ENCODE assay signal across 9 cellular contexts in genomic region chr20:63895202-63895885, GRCh38. TPM values are rescaled to one million over a fixed set of nuclear protein-coding genes. Genes with fewer than 3 reads are reported as not detected.
DNase-seq lines count a peak whose midpoint lies in the region; ATAC-seq, FAIRE-seq and TF ChIP-seq lines count a peak whose summit lies in the region.
"Had no signal": no experiment of that assay in that cellular context is flagged by ENCODE, and none has a peak within 500 bp of the region (broad histone marks: within the 10 kb centered on the region; RNA-seq: fewer than 3 reads in every experiment).

No MANE protein-coding gene starts in this region.

- no peaks in the 10 kb centered on the region for H3K27me3 Mint-ChIP-seq in activated CD8-positive, alpha-beta T cell treated with anti-CD3 and anti-CD28 coated beads for 36 hours

- peak overlapping the region; percentile 88 for H3K4me3 Mint-ChIP-seq in activated CD8-positive, alpha-beta T cell treated with anti-CD3 and anti-CD28 coated beads for 36 hours

- H3K79me2 ChIP-seq in keratinocyte (ENCODE audit: control insufficient read depth, insufficient read depth, low read length) = peaks cover 47% of the 10 kb centered on the region

- FAIRE-seq in keratinocyte (lab: Jason Lieb, UNC) = no peak
- FAIRE-seq: TTC549 had no signal

- peak overlapping the region; percentile 74 for H3K9ac ChIP-seq in keratinocyte (ENCODE audit: control insufficient read depth, extremely low read depth, insufficient read depth, low read length)

- H3K4me1 Mint-ChIP-seq in activated CD8-positive, alpha-beta T cell treated with anti-CD3 and anti-CD28 coated beads for 36 hours (ENCODE audit: low read depth) = peaks cover 33% of the 10 kb centered on the region

- CTCF ChIA-PET in activated CD8-positive, alpha-beta T cell treated with anti-CD3 and anti-CD28 coated beads for 36 hours (lab: Charles Lee) = interaction anchor here (0.8 to 1.4 kb wide), 6 partner anchors 10 to 398 kb away, joined by 3 to 5 read pairs (median 4); partner anchors contain the start of gene TPD52L2

- no peaks in the 10 kb centered on the region for H3K9me3 ChIP-seq in keratinocyte (ENCODE audit: control insufficient read depth, low read depth, low read length)
- no peaks in the 10 kb centered on the region for H3K9me3 ChIP-seq in thoracic aorta

- H3K9me3 Mint-ChIP-seq in activated CD8-positive, alpha-beta T cell treated with anti-CD3 and anti-CD28 coated beads for 36 hours = no peaks in the 10 kb centered on the region

- no peaks in the 10 kb centered on the region for H3K9me1 ChIP-seq in keratinocyte (ENCODE audit: control insufficient read depth, extremely low read depth, insufficient read depth, low read length)

- H3K4me3 ChIP-seq in GM12864 (ENCODE audit: low read depth, low read length) = peak overlapping the region; percentile 68
- H3K4me3 ChIP-seq in keratinocyte (ENCODE audit: control insufficient read depth in 2 of 3, extremely low read depth in 1 of 3, insufficient read depth in 2 of 3, low read depth in 1 of 3, low read length in 3 of 3) = peak overlapping the region; percentile 53 to 81 (median 73)
- H3K4me3 ChIP-seq in thoracic aorta = peak overlapping the region; percentile 83

- ATAC-seq in HG02588 (IDR thresholded peaks at IDR 0.05; ENCODE audit: unreplicated experiment) (peak; percentile 13), thoracic aorta (ENCODE audit: insufficient number of reproducible peaks, low FRiP score, low read depth) (no peak)
- ATAC-seq in activated CD8-positive, alpha-beta T cell treated with anti-CD3 and anti-CD28 coated beads for 36 hours = no peak

- H3K27me3 ChIP-seq in keratinocyte (ENCODE audit: control insufficient read depth, extremely low read depth, insufficient read depth, low read length) (no peaks in the 10 kb centered on the region), thoracic aorta (replicated peaks; ENCODE audit: insufficient read depth) (no peaks in the 10 kb centered on the region)

- dilution Hi-C loops in keratinocyte (cut with MboI; ENCODE audit: extremely low pct_ligation_motif_present, low sequenced_read_pairs) = no loop called here

- peak overlapping the region; percentile 89 for H3K4me2 ChIP-seq in keratinocyte (ENCODE audit: control insufficient read depth, extremely low read depth, insufficient read depth, low read depth, low read length)

- POLR2A ChIA-PET in activated CD8-positive, alpha-beta T cell treated with anti-CD3 and anti-CD28 coated beads for 36 hours (lab: Charles Lee) = interaction anchor here (1.0 to 3.9 kb wide), 8 partner anchors 8 to 85 kb away, joined by 3 to 25 read pairs (median 4); partner anchors contain the start of gene TPD52L2

- H3K4me1 ChIP-seq in keratinocyte (ENCODE audit: control insufficient read depth, extremely low read depth, insufficient read depth, low read length) (peaks cover 18% of the 10 kb centered on the region), thoracic aorta (ENCODE audit: control insufficient read depth in 1 of 2, low read depth in 2 of 2) (peaks cover 12 to 27% of the 10 kb centered on the region in 2 donors)

- H3K27ac ChIP-seq in keratinocyte (ENCODE audit: control insufficient read depth, insufficient read depth, low read length) (peak overlapping the region; percentile 76), thoracic aorta (peak overlapping the region; percentile 50 to 72)

- intact Hi-C loops in activated CD8-positive, alpha-beta T cell treated with anti-CD3 and anti-CD28 coated beads for 36 hours (cut with micrococcal nuclease) = no loop called here
- intact Hi-C loops in head of caudate nucleus (cut with DNase I) = no loop called here

- peaks cover 22 to 29% of the 10 kb centered on the region in 2 experiments for H3K36me3 ChIP-seq in keratinocyte (ENCODE audit: control insufficient read depth in 2 of 2, extremely low read depth in 1 of 2, insufficient read depth in 2 of 2, low read length in 2 of 2)
- peaks cover 10% of the 10 kb centered on the region for H3K36me3 ChIP-seq in thoracic aorta

- TF ChIP-seq CTCF in GM12864 (IDR thresholded peaks at IDR 0.05; ENCODE audit: low read depth, low read length, missing control alignments) (no peak), keratinocyte (optimal IDR thresholded peaks at IDR 0.05 in 1 of 3, IDR thresholded peaks at IDR 0.05 in 1 of 3, conservative IDR thresholded peaks at IDR 0.05 in 1 of 3; ENCODE audit: extremely low read depth in 1 of 3, insufficient read depth in 2 of 3, low read length in 3 of 3) (no peak), thoracic aorta (IDR thresholded peaks at IDR 0.05) (no peak)
- no peak for TF ChIP-seq CTCF in activated CD8-positive, alpha-beta T cell treated with anti-CD3 and anti-CD28 coated beads for 36 hours (IDR thresholded peaks at IDR 0.05)

- H3K36me3 Mint-ChIP-seq in activated CD8-positive, alpha-beta T cell treated with anti-CD3 and anti-CD28 coated beads for 36 hours (ENCODE audit: low read depth) = peaks cover 22% of the 10 kb centered on the region

- H2AFZ ChIP-seq in keratinocyte (ENCODE audit: control insufficient read depth, low read length) = no peak overlapping the region

- peaks cover 15% of the 10 kb centered on the region for H4K20me1 ChIP-seq in keratinocyte (ENCODE audit: control insufficient read depth, extremely low read depth, insufficient read depth, low read length)

- H3K27ac Mint-ChIP-seq in activated CD8-positive, alpha-beta T cell treated with anti-CD3 and anti-CD28 coated beads for 36 hours = peak overlapping the region; percentile 95

- DNase-seq in GM12864 (ENCODE audit: low read depth) = no peak
- no peak for DNase-seq in activated CD8-positive, alpha-beta T cell treated with anti-CD3 and anti-CD28 coated beads for 36 hours
- DNase-seq in keratinocyte (ENCODE audit: low read depth, low spot score) = no peak
- DNase-seq in thoracic aorta (ENCODE audit: low spot score) = no peak
- no peak for DNase-seq in HT-29 (ENCODE audit: low spot score)
- DNase-seq in NK-92 treated with Interleukin-12 subunit alpha and Interleukin-12 subunit beta, amount 100 ng/mL, for 24 hours (lab: John Stamatoyannopoulos, UW) = no peak
- no peak for DNase-seq in head of caudate nucleus

RNA-seq across cellular contexts. Expression of gene DNAJC5, which starts 0.4 kb away (rescaled TPM):
- total RNA-seq in activated CD8-positive, alpha-beta T cell treated with anti-CD3 and anti-CD28 coated beads for 36 hours = 10 to 100 TPM; 32.2 to 32.5 TPM
- polyA plus RNA-seq in keratinocyte = 43.7 to 62.0 TPM (median 59.0 TPM) in 3 replicates
- 19.8 TPM for polyA plus RNA-seq in keratinocyte (2011; ENCODE audit: low read depth)
- polyA plus RNA-seq in keratinocyte (2011; cell fraction: cytosol; rRNA removed) = 33.5 and 57.9 TPM in 2 replicates
- 62.9 and 73.4 TPM in 2 replicates for polyA plus RNA-seq in keratinocyte (2011; cell fraction: nucleus; rRNA removed)
- polyA plus RNA-seq in keratinocyte (2012; ENCODE audit: low replicate concordance) = 36.8 and 69.6 TPM in 2 replicates
- polyA minus RNA-seq in keratinocyte = 69.2 to 101 TPM (median 96.1 TPM) in 3 replicates
- 107 TPM for polyA minus RNA-seq in keratinocyte (2011; cell fraction: cytosol; rRNA and poly(A)+ RNA removed)
- 72.7 and 86.0 TPM in 2 replicates for polyA minus RNA-seq in keratinocyte (2011; cell fraction: nucleus; rRNA and poly(A)+ RNA removed)
- total RNA-seq in thoracic aorta = 10 to 100 TPM; 48.5 to 61.2 TPM
- total RNA-seq in HT-29 (2014; rRNA removed; shearing (Covaris generic)) = 106 and 109 TPM in 2 replicates

RNA-seq across cellular contexts. Expression of gene TPD52L2, which starts 30.3 kb away (rescaled TPM):
- total RNA-seq in activated CD8-positive, alpha-beta T cell treated with anti-CD3 and anti-CD28 coated beads for 36 hours = 10 to 100 TPM; 43.1 to 44.6 TPM
- polyA plus RNA-seq in keratinocyte = 177 to 208 TPM (median 200 TPM) in 3 replicates
- polyA plus RNA-seq in keratinocyte (2011; ENCODE audit: low read depth) = 70.9 TPM
- polyA plus RNA-seq in keratinocyte (2011; cell fraction: cytosol; rRNA removed) = 210 and 229 TPM in 2 replicates
- polyA plus RNA-seq in keratinocyte (2011; cell fraction: nucleus; rRNA removed) = 150 and 178 TPM in 2 replicates
- 124 and 144 TPM in 2 replicates for polyA plus RNA-seq in keratinocyte (2012; ENCODE audit: low replicate concordance)
- 112 to 135 TPM (median 117 TPM) in 3 replicates for polyA minus RNA-seq in keratinocyte
- polyA minus RNA-seq in keratinocyte (2011; cell fraction: cytosol; rRNA and poly(A)+ RNA removed) = 247 TPM
- 75.1 and 94.8 TPM in 2 replicates for polyA minus RNA-seq in keratinocyte (2011; cell fraction: nucleus; rRNA and poly(A)+ RNA removed)
- total RNA-seq in thoracic aorta = 100 to 1,000 TPM; 106 to 159 TPM
- total RNA-seq in HT-29 (2014; rRNA removed; shearing (Covaris generic)) = 151 and 156 TPM in 2 replicates

RNA-seq across cellular contexts. Expression of gene ABHD16B, which starts 34.0 kb away (rescaled TPM):
- not detected for total RNA-seq in activated CD8-positive, alpha-beta T cell treated with anti-CD3 and anti-CD28 coated beads for 36 hours
- polyA plus RNA-seq in keratinocyte = not detected in 3 replicates
- polyA plus RNA-seq in keratinocyte (2011; ENCODE audit: low read depth) = not detected
- not detected in 2 replicates for polyA plus RNA-seq in keratinocyte (2011; cell fraction: cytosol; rRNA removed)
- polyA plus RNA-seq in keratinocyte (2011; cell fraction: nucleus; rRNA removed) = not detected in 2 replicates
- polyA plus RNA-seq in keratinocyte (2012; ENCODE audit: low replicate concordance) = not detected in 2 replicates
- not detected in 3 replicates for polyA minus RNA-seq in keratinocyte
- polyA minus RNA-seq in keratinocyte (2011; cell fraction: cytosol; rRNA and poly(A)+ RNA removed) = not detected
- not detected in 2 replicates for polyA minus RNA-seq in keratinocyte (2011; cell fraction: nucleus; rRNA and poly(A)+ RNA removed)
- not detected for total RNA-seq in thoracic aorta
- not detected in 2 replicates for total RNA-seq in HT-29 (2014; rRNA removed; shearing (Covaris generic))
